In genomic region chr1:6073480-6074053, GRCh38 we compare ENCODE assay signal across 1 cellular context.
TF ChIP-seq lines count a peak whose summit lies in the region.

No MANE protein-coding gene starts in this region.

TF ChIP-seq in WTC11, 78 proteins besides CTCF, POLR2A, EP300 and RAD21 (continued from another document):
- TF ChIP-seq STAT6 (CRISPR knock-in tag; conservative IDR thresholded peaks at IDR 0.05; ENCODE audit: low read depth) (no peak), KAT7 (CRISPR knock-in tag; IDR thresholded peaks at IDR 0.05; ENCODE audit: borderline replicate concordance) (no peak), NR1H2 (CRISPR knock-in tag; IDR thresholded peaks at IDR 0.05) (no peak), ZNF416 (CRISPR knock-in tag; IDR thresholded peaks at IDR 0.05) (no peak), FOXP1 (CRISPR knock-in tag; IDR thresholded peaks at IDR 0.05; ENCODE audit: borderline replicate concordance) (no peak), ZNF219 (CRISPR knock-in tag; IDR thresholded peaks at IDR 0.05; ENCODE audit: borderline replicate concordance) (no peak), TP53 (CRISPR knock-in tag; IDR thresholded peaks at IDR 0.05) (no peak), NFE2L1 (CRISPR knock-in tag; IDR thresholded peaks at IDR 0.05) (no peak), CDX4 (CRISPR knock-in tag; IDR thresholded peaks at IDR 0.05; ENCODE audit: borderline replicate concordance) (no peak)
- TF ChIP-seq, protein P1, sequence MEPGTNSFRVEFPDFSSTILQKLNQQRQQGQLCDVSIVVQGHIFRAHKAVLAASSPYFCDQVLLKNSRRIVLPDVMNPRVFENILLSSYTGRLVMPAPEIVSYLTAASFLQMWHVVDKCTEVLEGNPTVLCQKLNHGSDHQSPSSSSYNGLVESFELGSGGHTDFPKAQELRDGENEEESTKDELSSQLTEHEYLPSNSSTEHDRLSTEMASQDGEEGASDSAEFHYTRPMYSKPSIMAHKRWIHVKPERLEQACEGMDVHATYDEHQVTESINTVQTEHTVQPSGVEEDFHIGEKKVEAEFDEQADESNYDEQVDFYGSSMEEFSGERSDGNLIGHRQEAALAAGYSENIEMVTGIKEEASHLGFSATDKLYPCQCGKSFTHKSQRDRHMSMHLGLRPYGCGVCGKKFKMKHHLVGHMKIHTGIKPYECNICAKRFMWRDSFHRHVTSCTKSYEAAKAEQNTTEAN (CRISPR knock-in tag; IDR thresholded peaks at IDR 0.05): no peak
- TF ChIP-seq, protein P2, sequence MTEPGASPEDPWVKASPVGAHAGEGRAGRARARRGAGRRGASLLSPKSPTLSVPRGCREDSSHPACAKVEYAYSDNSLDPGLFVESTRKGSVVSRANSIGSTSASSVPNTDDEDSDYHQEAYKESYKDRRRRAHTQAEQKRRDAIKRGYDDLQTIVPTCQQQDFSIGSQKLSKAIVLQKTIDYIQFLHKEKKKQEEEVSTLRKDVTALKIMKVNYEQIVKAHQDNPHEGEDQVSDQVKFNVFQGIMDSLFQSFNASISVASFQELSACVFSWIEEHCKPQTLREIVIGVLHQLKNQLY (CRISPR knock-in tag; IDR thresholded peaks at IDR 0.05): no peak
